1 cellular context compared by ENCODE assay signal in the genomic region with DNA sequence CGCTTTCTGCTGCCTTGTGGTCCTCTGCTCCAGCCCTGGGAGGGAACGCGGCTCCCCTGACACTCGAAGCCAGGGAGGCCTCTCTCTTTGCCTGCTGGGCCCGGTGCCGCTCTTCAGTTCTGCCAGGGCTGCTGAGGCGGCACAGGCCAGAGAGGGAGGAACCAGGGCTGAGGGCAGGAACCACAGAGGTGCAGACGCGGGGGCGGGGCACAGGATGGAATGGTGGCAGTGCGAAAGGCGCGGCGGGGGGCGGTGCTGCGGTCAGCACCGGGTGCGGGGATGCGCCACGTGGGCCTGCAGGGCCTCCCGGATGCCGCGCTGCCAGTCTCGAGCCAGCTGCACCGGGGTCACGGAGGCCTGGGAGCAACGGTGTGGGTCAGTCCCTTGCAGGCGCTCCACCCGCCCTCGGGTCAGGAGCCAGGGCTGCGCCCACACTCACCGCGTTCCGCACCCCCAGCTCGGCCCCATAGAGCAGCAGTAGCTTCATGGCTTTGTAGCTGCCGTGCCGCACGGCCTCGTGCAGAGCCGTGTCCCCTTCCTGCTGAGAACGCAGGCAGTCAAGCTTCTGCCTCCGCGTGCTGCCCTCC.
TF ChIP-seq lines count a peak whose summit lies in the region.

No MANE protein-coding gene starts in this region.

TF ChIP-seq in HCT116, 20 proteins besides CTCF, POLR2A, EP300 and RAD21 (continued from another document):
- TF ChIP-seq, protein P1, sequence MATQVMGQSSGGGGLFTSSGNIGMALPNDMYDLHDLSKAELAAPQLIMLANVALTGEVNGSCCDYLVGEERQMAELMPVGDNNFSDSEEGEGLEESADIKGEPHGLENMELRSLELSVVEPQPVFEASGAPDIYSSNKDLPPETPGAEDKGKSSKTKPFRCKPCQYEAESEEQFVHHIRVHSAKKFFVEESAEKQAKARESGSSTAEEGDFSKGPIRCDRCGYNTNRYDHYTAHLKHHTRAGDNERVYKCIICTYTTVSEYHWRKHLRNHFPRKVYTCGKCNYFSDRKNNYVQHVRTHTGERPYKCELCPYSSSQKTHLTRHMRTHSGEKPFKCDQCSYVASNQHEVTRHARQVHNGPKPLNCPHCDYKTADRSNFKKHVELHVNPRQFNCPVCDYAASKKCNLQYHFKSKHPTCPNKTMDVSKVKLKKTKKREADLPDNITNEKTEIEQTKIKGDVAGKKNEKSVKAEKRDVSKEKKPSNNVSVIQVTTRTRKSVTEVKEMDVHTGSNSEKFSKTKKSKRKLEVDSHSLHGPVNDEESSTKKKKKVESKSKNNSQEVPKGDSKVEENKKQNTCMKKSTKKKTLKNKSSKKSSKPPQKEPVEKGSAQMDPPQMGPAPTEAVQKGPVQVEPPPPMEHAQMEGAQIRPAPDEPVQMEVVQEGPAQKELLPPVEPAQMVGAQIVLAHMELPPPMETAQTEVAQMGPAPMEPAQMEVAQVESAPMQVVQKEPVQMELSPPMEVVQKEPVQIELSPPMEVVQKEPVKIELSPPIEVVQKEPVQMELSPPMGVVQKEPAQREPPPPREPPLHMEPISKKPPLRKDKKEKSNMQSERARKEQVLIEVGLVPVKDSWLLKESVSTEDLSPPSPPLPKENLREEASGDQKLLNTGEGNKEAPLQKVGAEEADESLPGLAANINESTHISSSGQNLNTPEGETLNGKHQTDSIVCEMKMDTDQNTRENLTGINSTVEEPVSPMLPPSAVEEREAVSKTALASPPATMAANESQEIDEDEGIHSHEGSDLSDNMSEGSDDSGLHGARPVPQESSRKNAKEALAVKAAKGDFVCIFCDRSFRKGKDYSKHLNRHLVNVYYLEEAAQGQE (IDR thresholded peaks at IDR 0.05; ENCODE audit: low read depth), result no peak
- TF ChIP-seq ZFX (IDR thresholded peaks at IDR 0.05), result no peak
- no peak for TF ChIP-seq ELF1 (IDR thresholded peaks at IDR 0.05; ENCODE audit: borderline replicate concordance, low read depth)
- TF ChIP-seq, protein P2, sequence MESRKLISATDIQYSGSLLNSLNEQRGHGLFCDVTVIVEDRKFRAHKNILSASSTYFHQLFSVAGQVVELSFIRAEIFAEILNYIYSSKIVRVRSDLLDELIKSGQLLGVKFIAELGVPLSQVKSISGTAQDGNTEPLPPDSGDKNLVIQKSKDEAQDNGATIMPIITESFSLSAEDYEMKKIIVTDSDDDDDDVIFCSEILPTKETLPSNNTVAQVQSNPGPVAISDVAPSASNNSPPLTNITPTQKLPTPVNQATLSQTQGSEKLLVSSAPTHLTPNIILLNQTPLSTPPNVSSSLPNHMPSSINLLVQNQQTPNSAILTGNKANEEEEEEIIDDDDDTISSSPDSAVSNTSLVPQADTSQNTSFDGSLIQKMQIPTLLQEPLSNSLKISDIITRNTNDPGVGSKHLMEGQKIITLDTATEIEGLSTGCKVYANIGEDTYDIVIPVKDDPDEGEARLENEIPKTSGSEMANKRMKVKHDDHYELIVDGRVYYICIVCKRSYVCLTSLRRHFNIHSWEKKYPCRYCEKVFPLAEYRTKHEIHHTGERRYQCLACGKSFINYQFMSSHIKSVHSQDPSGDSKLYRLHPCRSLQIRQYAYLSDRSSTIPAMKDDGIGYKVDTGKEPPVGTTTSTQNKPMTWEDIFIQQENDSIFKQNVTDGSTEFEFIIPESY (IDR thresholded peaks at IDR 0.05; ENCODE audit: extremely low read depth, insufficient replicate concordance, low read length), result no peak
- TF ChIP-seq JUND (IDR thresholded peaks at IDR 0.05), result no peak
- TF ChIP-seq EZH2phosphoT487 (IDR thresholded peaks at IDR 0.05; ENCODE audit: borderline replicate concordance), result no peak
- TF ChIP-seq POLR2AphosphoS5 (IDR thresholded peaks at IDR 0.05; ENCODE audit: low read depth, low read length), result no peak
- no peak for TF ChIP-seq CEBPB (IDR thresholded peaks at IDR 0.05; ENCODE audit: low read depth)
- no peak for TF ChIP-seq ZNF274 (IDR thresholded peaks at IDR 0.05; ENCODE audit: low read depth, low read length)
- TF ChIP-seq SRF (IDR thresholded peaks at IDR 0.05; ENCODE audit: low read depth), result no peak
- TF ChIP-seq, protein P3, sequence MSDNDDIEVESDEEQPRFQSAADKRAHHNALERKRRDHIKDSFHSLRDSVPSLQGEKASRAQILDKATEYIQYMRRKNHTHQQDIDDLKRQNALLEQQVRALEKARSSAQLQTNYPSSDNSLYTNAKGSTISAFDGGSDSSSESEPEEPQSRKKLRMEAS (IDR thresholded peaks at IDR 0.05), result no peak
- TF ChIP-seq SIN3A (IDR thresholded peaks at IDR 0.05; ENCODE audit: low read depth), result no peak
TF ChIP-seq in HCT116: peak in this region for 0.
